ENCODE assay signal across 8 cellular contexts in the genomic region with DNA sequence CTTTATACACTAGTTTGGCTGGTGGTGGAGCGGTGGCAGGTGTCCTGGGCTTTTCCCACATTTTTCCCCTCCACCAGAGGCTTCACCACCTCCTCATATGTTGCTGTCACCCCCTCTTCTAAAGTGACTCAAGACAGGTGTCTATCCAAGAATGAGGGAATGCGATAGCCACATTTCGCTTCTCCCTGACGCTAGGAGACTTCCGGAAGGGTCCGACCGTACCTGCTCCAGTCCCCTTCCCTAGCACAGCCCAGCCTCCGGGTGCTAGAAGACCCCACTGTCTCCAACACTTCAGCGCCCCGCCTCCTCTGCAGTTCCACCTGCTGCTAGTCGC. TPM values are rescaled to one million over a fixed set of nuclear protein-coding genes. Genes with fewer than 3 reads are reported as not detected.
DNase-seq lines count a peak whose midpoint lies in the region; TF ChIP-seq lines count a peak whose summit lies in the region.

No MANE protein-coding gene starts in this region.

- peak overlapping the region; percentile 96 for H3K4me3 Mint-ChIP-seq in activated naive CD8-positive, alpha-beta T cell

- no peak for TF ChIP-seq POLR2A in stomach (IDR thresholded peaks at IDR 0.05)

- peak overlapping the region; percentile 94 for H3K27ac ChIP-seq in HUES48 (ENCODE audit: low read depth, low read length)
- no peak overlapping the region for H3K27ac ChIP-seq in iPS-20b (ENCODE audit: low read length)
- peak overlapping the region; percentile 90 to 97 (median 94) for H3K27ac ChIP-seq in stomach

- intact Hi-C loops in stomach (cut with DNase I; ENCODE audit: low total_unique reads) = no loop called here

- TF ChIP-seq EP300 in stomach (IDR thresholded peaks at IDR 0.05) = no peak

- H3K9me3 ChIP-seq in HUES48 (ENCODE audit: control insufficient read depth, insufficient read depth, low read length) (no peaks in the 10 kb centered on the region), iPS-20b (ENCODE audit: insufficient read depth, low read depth, low read length) (no peaks in the 10 kb centered on the region), stomach (no peaks in the 10 kb centered on the region)

- H3K4me3 ChIP-seq in HUES48 (ENCODE audit: low read depth, low read length) = peak overlapping the region; percentile 95
- peak overlapping the region; percentile 87 for H3K4me3 ChIP-seq in iPS-20b (ENCODE audit: low read length)
- peak overlapping the region; percentile 59 to 68 (median 62) for H3K4me3 ChIP-seq in stomach

- H3K9me3 Mint-ChIP-seq in activated naive CD8-positive, alpha-beta T cell (ENCODE audit: low read depth) = no peaks in the 10 kb centered on the region

- DNase-seq in stomach (no peak), NCI-H1694 (lab: John Stamatoyannopoulos, UW) (no peak), HPDE6-E6E7 (ENCODE audit: extremely low spot score) (no peak), hypothalamus (lab: John Stamatoyannopoulos, UW) (no peak)
- no peak for DNase-seq in effector CD4-positive, alpha-beta T cell

- peaks cover 53% of the 10 kb centered on the region for H3K4me1 Mint-ChIP-seq in activated naive CD8-positive, alpha-beta T cell (ENCODE audit: low read depth)

- peaks cover 11% of the 10 kb centered on the region for H3K36me3 Mint-ChIP-seq in activated naive CD8-positive, alpha-beta T cell

- H3K4me1 ChIP-seq in HUES48 (ENCODE audit: control insufficient read depth, insufficient read depth, low read length) (no peaks in the 10 kb centered on the region), iPS-20b (ENCODE audit: insufficient read depth, low read length) (peaks cover 5% of the 10 kb centered on the region), stomach (peaks cover 48 to 60% (median 57%) of the 10 kb centered on the region in 4 donors)

- peaks cover 7% of the 10 kb centered on the region; the same call in 1 of the 2 replicates for H3K36me3 ChIP-seq in HUES48 (ENCODE audit: control insufficient read depth, insufficient read depth, low read length)
- peaks cover 14% of the 10 kb centered on the region for H3K36me3 ChIP-seq in iPS-20b (ENCODE audit: insufficient read depth, low read depth, low read length)
- H3K36me3 ChIP-seq in stomach = no peaks in the 10 kb centered on the region

- H3K27me3 ChIP-seq in HUES48 (ENCODE audit: control insufficient read depth, insufficient read depth, low read length) = no peaks in the 10 kb centered on the region
- H3K27me3 ChIP-seq in iPS-20b (ENCODE audit: insufficient read depth, low read length) = no peaks in the 10 kb centered on the region
- no peaks in the 10 kb centered on the region for H3K27me3 ChIP-seq in stomach

- no peak for TF ChIP-seq CTCF in stomach (IDR thresholded peaks at IDR 0.05)

- 0 to 1% (median 0%) methylated on average over 5 to 11 of the region's 11 CpGs for WGBS in stomach, 5 donors

- peak overlapping the region; percentile 82 for H3K27ac Mint-ChIP-seq in activated naive CD8-positive, alpha-beta T cell

- H3K27me3 Mint-ChIP-seq in activated naive CD8-positive, alpha-beta T cell = no peaks in the 10 kb centered on the region

- peak overlapping the region; percentile 95; the same call in 1 of the 2 replicates for H3K9ac ChIP-seq in HUES48 (ENCODE audit: low read depth, low read length)
- peak overlapping the region; percentile 87; the same call in 1 of the 2 replicates for H3K9ac ChIP-seq in iPS-20b (ENCODE audit: low read depth, low read length)

RNA-seq across cellular contexts. Expression of gene SCAMP2, which starts 0.5 kb away (rescaled TPM):
- 100 to 1,000 TPM in 2 of 5 donors, 10 to 100 TPM in 3; 30.3 to 134 (median 45.5) TPM for total RNA-seq in stomach
- polyA plus RNA-seq in stomach = 10 to 100 TPM; 16.8 to 46.0 (median 20.3) TPM

RNA-seq across cellular contexts. Expression of gene MPI, which starts 17.2 kb away (rescaled TPM):
- total RNA-seq in stomach = 10 to 100 TPM; 17.0 to 35.7 (median 20.4) TPM
- 10 to 100 TPM; 18.4 to 20.7 (median 20.3) TPM for polyA plus RNA-seq in stomach

RNA-seq across cellular contexts. Expression of gene ULK3, which starts 29.7 kb away (rescaled TPM):
- total RNA-seq in stomach = 100 to 1,000 TPM in 2 of 5 donors, 10 to 100 TPM in 3; 25.0 to 251 (median 50.7) TPM
- 10 to 100 TPM; 19.4 to 42.4 (median 24.0) TPM for polyA plus RNA-seq in stomach

RNA-seq across cellular contexts. Expression of gene FAM219B, which starts 34.0 kb away (rescaled TPM):
- total RNA-seq in stomach = 10 to 100 TPM; 12.3 to 85.3 (median 49.5) TPM
- 10 to 100 TPM; 16.9 to 35.2 (median 28.9) TPM for polyA plus RNA-seq in stomach

RNA-seq across cellular contexts. Expression of gene CPLX3, which starts 46.2 kb away (rescaled TPM):
- 10 to 100 TPM in 2 of 5 donors, not detected in 3; 37.5 to 57.8 TPM for total RNA-seq in stomach
- 1 to 10 TPM in 1 of 3 donors, under 1 TPM in 1, not detected in 1; 0.61 to 1.4 TPM for polyA plus RNA-seq in stomach
